15 cellular contexts compared by ENCODE assay signal in the genomic region with DNA sequence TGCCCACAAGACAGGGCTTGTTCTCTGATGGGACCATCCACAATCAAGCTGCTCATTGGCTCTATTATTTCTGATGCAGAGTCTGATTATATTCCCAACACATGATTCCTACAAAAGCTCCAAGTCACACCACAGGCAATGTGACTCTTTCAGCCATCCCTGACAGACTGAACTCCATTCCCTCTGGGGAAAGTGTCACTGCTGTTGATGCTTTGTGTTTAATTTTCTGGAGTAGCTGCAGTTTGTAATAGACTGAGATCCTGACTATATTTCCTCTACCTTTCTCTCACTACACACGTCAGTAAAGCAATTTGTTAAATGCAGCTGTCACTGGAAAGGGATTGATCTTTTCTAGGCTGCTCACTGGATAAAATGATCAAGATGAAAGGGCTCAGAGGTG.
"Had no signal": no experiment of that assay in that cellular context is flagged by ENCODE, and none has a peak within 500 bp of the region (broad histone marks: within the 10 kb centered on the region; RNA-seq: fewer than 3 reads in every experiment).

No MANE protein-coding gene starts in this region.

- H3K27me3 Mint-ChIP-seq: memory B cell, type B pancreatic cell had no signal

- H3K9me3 Mint-ChIP-seq: memory B cell, type B pancreatic cell had no signal

- ATAC-seq: left lobe of liver had no signal

- H3K4me1 Mint-ChIP-seq: memory B cell, mesothelial cell of epicardium, nephron had no signal

- H3K27ac Mint-ChIP-seq: memory B cell, mesothelial cell of epicardium, nephron, type B pancreatic cell had no signal

- DNase-seq: cortex of kidney; effector CD8-positive, alpha-beta T cell; gastrocnemius medialis; glutamatergic neuron; islet precursor cell; posterior cingulate gyrus; sigmoid colon; stimulated activated naive CD4-positive, alpha-beta T cell; stomach; thyroid gland had no signal

- H3K36me3 Mint-ChIP-seq: memory B cell, mesothelial cell of epicardium, type B pancreatic cell had no signal

- H3K4me3 Mint-ChIP-seq: memory B cell, mesothelial cell of epicardium, nephron, type B pancreatic cell had no signal
